Comparison of ENCODE assay signal across 9 cellular contexts in the genomic region with DNA sequence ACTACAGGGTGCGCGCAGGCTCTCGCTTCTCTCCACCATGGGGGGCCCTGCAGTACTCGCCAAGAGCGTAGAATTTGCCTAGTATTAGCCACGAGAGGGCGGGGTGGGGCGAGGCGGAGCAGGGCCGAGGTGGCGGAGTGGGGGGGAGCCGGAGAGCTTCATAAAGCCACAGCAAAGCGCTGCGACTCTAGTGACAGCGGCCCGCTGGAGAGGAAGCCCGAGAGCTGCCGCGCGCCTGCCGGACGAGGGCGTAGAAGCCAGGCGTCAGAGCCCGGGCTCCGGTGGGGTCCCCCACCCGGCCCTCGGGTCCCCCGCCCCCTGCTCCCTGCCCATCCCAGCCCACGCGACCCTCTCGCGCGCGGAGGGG. TPM values are rescaled to one million over a fixed set of nuclear protein-coding genes. Genes with fewer than 3 reads are reported as not detected.
DNase-seq lines count a peak whose midpoint lies in the region; ATAC-seq and TF ChIP-seq lines count a peak whose summit lies in the region.
"Had no signal": no experiment of that assay in that cellular context is flagged by ENCODE, and none has a peak within 500 bp of the region (broad histone marks: within the 10 kb centered on the region; RNA-seq: fewer than 3 reads in every experiment).

A gene with protein sequence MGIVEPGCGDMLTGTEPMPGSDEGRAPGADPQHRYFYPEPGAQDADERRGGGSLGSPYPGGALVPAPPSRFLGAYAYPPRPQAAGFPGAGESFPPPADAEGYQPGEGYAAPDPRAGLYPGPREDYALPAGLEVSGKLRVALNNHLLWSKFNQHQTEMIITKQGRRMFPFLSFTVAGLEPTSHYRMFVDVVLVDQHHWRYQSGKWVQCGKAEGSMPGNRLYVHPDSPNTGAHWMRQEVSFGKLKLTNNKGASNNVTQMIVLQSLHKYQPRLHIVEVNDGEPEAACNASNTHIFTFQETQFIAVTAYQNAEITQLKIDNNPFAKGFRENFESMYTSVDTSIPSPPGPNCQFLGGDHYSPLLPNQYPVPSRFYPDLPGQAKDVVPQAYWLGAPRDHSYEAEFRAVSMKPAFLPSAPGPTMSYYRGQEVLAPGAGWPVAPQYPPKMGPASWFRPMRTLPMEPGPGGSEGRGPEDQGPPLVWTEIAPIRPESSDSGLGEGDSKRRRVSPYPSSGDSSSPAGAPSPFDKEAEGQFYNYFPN (plus strand): TSS at position 190 of the 367 bp plus-strand sequence. CDS start 219 bp downstream, outside the sequence.

- peaks cover 0 to 14% (median 5%) of the 10 kb centered on the region in 7 donors for H3K9me3 Mint-ChIP-seq in CD14-positive monocyte
- no peaks in the 10 kb centered on the region for H3K9me3 Mint-ChIP-seq in activated T-cell treated with anti-CD3 and anti-CD28 coated beads, Interleukin-2, amount 50 U/mL, for 72 hours

- peak within 1 kb of the TSS in 2 of 7 donors; percentile 31 to 73 for H3K27ac Mint-ChIP-seq in CD14-positive monocyte
- H3K27ac Mint-ChIP-seq in activated T-cell treated with anti-CD3 and anti-CD28 coated beads, Interleukin-2, amount 50 U/mL, for 72 hours: peak within 1 kb of the TSS; percentile 98

- peaks cover 56 to 70% (median 56%) of the 10 kb centered on the region in 3 donors for H3K27me3 Mint-ChIP-seq in CD14-positive monocyte (ENCODE audit: low read depth in 3 of 3)
- H3K27me3 Mint-ChIP-seq in activated T-cell treated with anti-CD3 and anti-CD28 coated beads, Interleukin-2, amount 50 U/mL, for 72 hours (ENCODE audit: low read depth): no peaks in the 10 kb centered on the region

- ATAC-seq in GM19351 (IDR thresholded peaks at IDR 0.05; ENCODE audit: unreplicated experiment) (peak; percentile 64), HG03565 (IDR thresholded peaks at IDR 0.05; ENCODE audit: unreplicated experiment) (peak; percentile 42), Right ventricle myocardium inferior (peak; percentile 60), sciatic nerve (peak; percentile 70)
- peak; percentile 82 to 86 for ATAC-seq in activated T-cell treated with anti-CD3 and anti-CD28 coated beads, Interleukin-2, amount 50 U/mL, for 72 hours (replicated peaks in 1 of 2)

- peaks cover 12% of the 10 kb centered on the region for H3K4me1 Mint-ChIP-seq in CD14-positive monocyte
- peaks cover 84% of the 10 kb centered on the region for H3K4me1 Mint-ChIP-seq in activated T-cell treated with anti-CD3 and anti-CD28 coated beads, Interleukin-2, amount 50 U/mL, for 72 hours (ENCODE audit: low read depth)

- DNase-seq in CD14-positive monocyte (ENCODE audit: low spot score) (no peak), OCI-M2 (lab: John Stamatoyannopoulos, UW; ENCODE audit: unreplicated experiment) (peak; percentile 6), Right ventricle myocardium inferior (ENCODE audit: missing footprints) (peak; percentile 84), sciatic nerve (ENCODE audit: low spot score) (no peak), C1 segment of cervical spinal cord (lab: John Stamatoyannopoulos, UW) (no peak)
- DNase-seq in activated T-cell treated with anti-CD3 and anti-CD28 coated beads, Interleukin-2, amount 50 U/mL, for 72 hours: peak; percentile 92 to 95

- H3K36me3 Mint-ChIP-seq in CD14-positive monocyte: peaks cover 2 to 7% of the 10 kb centered on the region in 2 donors
- H3K36me3 Mint-ChIP-seq in activated T-cell treated with anti-CD3 and anti-CD28 coated beads, Interleukin-2, amount 50 U/mL, for 72 hours (ENCODE audit: insufficient read depth in 2 of 2): peaks cover 10 to 18% of the 10 kb centered on the region in 2 donors

- peak within 1 kb of the TSS; percentile 74 to 94 for H3K4me3 Mint-ChIP-seq in CD14-positive monocyte
- peak within 1 kb of the TSS; percentile 96 to 100 for H3K4me3 Mint-ChIP-seq in activated T-cell treated with anti-CD3 and anti-CD28 coated beads, Interleukin-2, amount 50 U/mL, for 72 hours

- TF ChIP-seq CTCF in CD14-positive monocyte (IDR thresholded peaks at IDR 0.05): no peak

- intact Hi-C loops in CD14-positive monocyte (cut with micrococcal nuclease) (no loop called here), Right ventricle myocardium inferior (cut with DNase I) (no loop called here), sciatic nerve (cut with DNase I) (no loop called here)

RNA-seq across cellular contexts. Expression of the gene that starts here (rescaled TPM):
- polyA plus RNA-seq in CD14-positive monocyte: under 1 TPM; 0.13 to 0.16 TPM
- total RNA-seq in activated T-cell treated with anti-CD3 and anti-CD28 coated beads, Interleukin-2, amount 50 U/mL, for 72 hours: 10 to 100 TPM; 27.9 to 45.5 TPM
- total RNA-seq in Right ventricle myocardium inferior: 0.27 TPM
- 1.1 TPM for total RNA-seq in sciatic nerve
- total RNA-seq: LHCN-M2 had no signal

Comparison
In these comparisons a context has a peak if more than half of its experiments do, and no peak if none do; other contexts are left out.
1. RNA of the gene that starts here (total RNA-seq): 27.9 to 45.5 TPM in activated T-cell treated with anti-CD3 and anti-CD28 coated beads, Interleukin-2, amount 50 U/mL, for 72 hours; 1.1 TPM in sciatic nerve (single experiment) and 0.27 TPM in Right ventricle myocardium inferior (single experiment); every median in the first group is over 10 times any median in the second.
2. Peak in DNase-seq and ATAC-seq in Right ventricle myocardium inferior; RNA of the gene not detected or under 1 TPM.
3. DNase-seq: peak in OCI-M2 (single experiment) and activated T-cell treated with anti-CD3 and anti-CD28 coated beads, Interleukin-2, amount 50 U/mL, for 72 hours (2 of 2); none in CD14-positive monocyte (single experiment), sciatic nerve (single experiment) and C1 segment of cervical spinal cord (0 of 14).
4. Peak in every context shown above with its lines, with median percentiles within 50 percentile points of each other: ATAC-seq.